In the genomic region with DNA sequence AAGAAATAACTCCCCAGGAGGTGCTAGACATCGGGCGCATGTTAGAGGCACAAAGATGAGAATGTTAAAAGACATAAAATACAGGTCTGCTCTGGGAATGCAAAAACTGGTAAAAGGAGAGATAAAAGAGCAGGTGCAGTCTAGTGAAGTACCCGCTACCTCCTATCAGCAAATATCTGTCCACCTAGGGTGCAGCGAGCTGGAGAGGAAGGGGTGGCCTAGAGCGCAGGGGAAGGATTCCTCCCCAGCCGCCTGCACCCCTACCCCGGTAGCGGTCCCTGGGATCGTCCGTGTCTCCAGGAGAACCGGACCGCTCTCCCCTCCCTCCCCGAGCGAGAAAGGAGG, we compare ENCODE assay signal across 10 cellular contexts. TPM values are rescaled to one million over a fixed set of nuclear protein-coding genes. Genes with fewer than 3 reads are reported as not detected.
DNase-seq lines count a peak whose midpoint lies in the region; ATAC-seq and TF ChIP-seq lines count a peak whose summit lies in the region.
"Had no signal": no experiment of that assay in that cellular context is flagged by ENCODE, and none has a peak within 500 bp of the region (broad histone marks: within the 10 kb centered on the region; RNA-seq: fewer than 3 reads in every experiment).

No MANE protein-coding gene starts in this region.

- no peak for TF ChIP-seq CTCF in kidney epithelial cell (IDR thresholded peaks at IDR 0.05; ENCODE audit: insufficient read depth, low read length, poor library complexity, severe bottlenecking)

- ATAC-seq in GM18907 (IDR thresholded peaks at IDR 0.05; ENCODE audit: unreplicated experiment), result no peak
- no peak for ATAC-seq in HG02588 (IDR thresholded peaks at IDR 0.05; ENCODE audit: unreplicated experiment)

- DNase-seq in T-helper 1 cell (no peak), kidney epithelial cell (ENCODE audit: low read depth) (no peak), substantia nigra (lab: John Stamatoyannopoulos, UW) (peak in 2 of 49 donors; percentile 4 to 13), COLO668 (lab: John Stamatoyannopoulos, UW; ENCODE audit: unreplicated experiment) (no peak)
- no peak for DNase-seq in activated naive CD8-positive, alpha-beta T cell treated with anti-CD3 and anti-CD28 coated beads for 36 hours

- peak overlapping the region; percentile 23 for H3K4me3 Mint-ChIP-seq in T-helper 1 cell treated with Interleukin-12 subunit alpha and Interleukin-12 subunit beta and Interleukin-4 antibody, amounts not matched to agents 30 μg/mL and 1 μg/mL, for 36 hours
- H3K4me3 Mint-ChIP-seq in activated naive CD8-positive, alpha-beta T cell treated with anti-CD3 and anti-CD28 coated beads for 36 hours, result peak overlapping the region; percentile 63

- peaks cover 40% of the 10 kb centered on the region for H3K9me3 Mint-ChIP-seq in T-helper 1 cell treated with Interleukin-12 subunit alpha and Interleukin-12 subunit beta and Interleukin-4 antibody, amounts not matched to agents 30 μg/mL and 1 μg/mL, for 36 hours
- H3K9me3 Mint-ChIP-seq in activated naive CD8-positive, alpha-beta T cell treated with anti-CD3 and anti-CD28 coated beads for 36 hours, result peaks cover 13% of the 10 kb centered on the region

- H3K4me3 ChIP-seq in kidney epithelial cell (ENCODE audit: low read depth, low read length), result peak overlapping the region; percentile 60
- H3K4me3 ChIP-seq: BLaER1 had no signal

- H3K36me3 ChIP-seq in kidney epithelial cell (ENCODE audit: control insufficient read depth, insufficient read depth, low read length), result no peaks in the 10 kb centered on the region
- H3K36me3 ChIP-seq: BLaER1 had no signal

- H3K27ac ChIP-seq in substantia nigra (ENCODE audit: low read depth, low read length, poor library complexity, severe bottlenecking), result peak overlapping the region; percentile 47
- H3K27ac ChIP-seq: BLaER1 had no signal

- peaks cover 30% of the 10 kb centered on the region for H3K27me3 Mint-ChIP-seq in T-helper 1 cell treated with Interleukin-12 subunit alpha and Interleukin-12 subunit beta and Interleukin-4 antibody, amounts not matched to agents 30 μg/mL and 1 μg/mL, for 36 hours (ENCODE audit: low read depth)
- peaks cover 18% of the 10 kb centered on the region for H3K27me3 Mint-ChIP-seq in activated naive CD8-positive, alpha-beta T cell treated with anti-CD3 and anti-CD28 coated beads for 36 hours

- H3K27me3 ChIP-seq in kidney epithelial cell (ENCODE audit: control insufficient read depth, insufficient read depth, low read length), result no peaks in the 10 kb centered on the region

- H3K4me1 Mint-ChIP-seq in T-helper 1 cell treated with Interleukin-12 subunit alpha and Interleukin-12 subunit beta and Interleukin-4 antibody, amounts not matched to agents 30 μg/mL and 1 μg/mL, for 36 hours (ENCODE audit: low read depth), result peaks cover 3% of the 10 kb centered on the region
- peaks cover 17% of the 10 kb centered on the region for H3K4me1 Mint-ChIP-seq in activated naive CD8-positive, alpha-beta T cell treated with anti-CD3 and anti-CD28 coated beads for 36 hours

- H3K36me3 Mint-ChIP-seq in T-helper 1 cell treated with Interleukin-12 subunit alpha and Interleukin-12 subunit beta and Interleukin-4 antibody, amounts not matched to agents 30 μg/mL and 1 μg/mL, for 36 hours (ENCODE audit: low read depth), result peaks cover 9% of the 10 kb centered on the region
- peaks cover 30% of the 10 kb centered on the region for H3K36me3 Mint-ChIP-seq in activated naive CD8-positive, alpha-beta T cell treated with anti-CD3 and anti-CD28 coated beads for 36 hours

- H3K27ac Mint-ChIP-seq in T-helper 1 cell treated with Interleukin-12 subunit alpha and Interleukin-12 subunit beta and Interleukin-4 antibody, amounts not matched to agents 30 μg/mL and 1 μg/mL, for 36 hours, result no peak overlapping the region
- H3K27ac Mint-ChIP-seq in activated naive CD8-positive, alpha-beta T cell treated with anti-CD3 and anti-CD28 coated beads for 36 hours, result peak overlapping the region; percentile 55

RNA-seq across cellular contexts. Expression of a gene that starts 0.2 kb away (rescaled TPM):
- 1 to 10 TPM; 4.9 to 5.3 TPM for total RNA-seq in activated naive CD8-positive, alpha-beta T cell treated with anti-CD3 and anti-CD28 coated beads for 36 hours
- 4.1 and 5.3 TPM in 2 replicates for total RNA-seq in kidney epithelial cell

RNA-seq across cellular contexts. Expression of a gene that starts 30.0 kb away (rescaled TPM):
- not detected for total RNA-seq in activated naive CD8-positive, alpha-beta T cell treated with anti-CD3 and anti-CD28 coated beads for 36 hours
- not detected in 2 replicates for total RNA-seq in kidney epithelial cell
- total RNA-seq: T-helper 1 cell treated with Interleukin-12 subunit alpha and Interleukin-12 subunit beta and Interleukin-4 antibody, amounts not matched to agents 30 ng/mL and 1 ng/mL, for 36 hours had no signal
